In genomic region chr17:3683054-3683511, GRCh38 we compare ENCODE assay signal across 8 cellular contexts. TPM values are rescaled to one million over a fixed set of nuclear protein-coding genes. Genes with fewer than 3 reads are reported as not detected.
DNase-seq lines count a peak whose midpoint lies in the region; ATAC-seq and TF ChIP-seq lines count a peak whose summit lies in the region.

No MANE protein-coding gene starts in this region.

- peaks cover 0 to 10% of the 10 kb centered on the region in 2 donors for H3K36me3 ChIP-seq in gastrocnemius medialis

- ATAC-seq in gastrocnemius medialis: peak; percentile 62 to 76

- no peaks in the 10 kb centered on the region for H3K27me3 ChIP-seq in gastrocnemius medialis

- no peaks in the 10 kb centered on the region for H3K9me3 ChIP-seq in gastrocnemius medialis

- no peak for TF ChIP-seq POLR2A in gastrocnemius medialis (IDR thresholded peaks at IDR 0.05)

- H3K4me1 ChIP-seq in gastrocnemius medialis: no peaks in the 10 kb centered on the region

- intact Hi-C loops in gastrocnemius medialis (cut with DNase I; ENCODE audit: low total_unique reads): loop anchor here (5.0 kb wide), 2 partner anchors 39 to 144 kb away; partner anchors contain the start of gene HASPIN

- DNase-seq in AG08396 (ENCODE audit: low spot score): peak; percentile 81
- peak; percentile 94 for DNase-seq in GM19240 (ENCODE audit: insufficient read length, low spot score)
- peak; percentile 49 for DNase-seq in NCI-H460 (ENCODE audit: extremely low read depth, low read depth)
- DNase-seq in activated T-cell treated with anti-CD3 and anti-CD28 coated beads for 48 hours (ENCODE audit: low read depth): peak; percentile 40
- DNase-seq in fibroblast of villous mesenchyme (ENCODE audit: low read depth): peak; percentile 28
- DNase-seq in gastrocnemius medialis: no peak
- no peak for DNase-seq in DMS153 (lab: John Stamatoyannopoulos, UW)
- DNase-seq in H4 (ENCODE audit: low spot score): no peak

- H3K4me3 ChIP-seq in fibroblast of villous mesenchyme (ENCODE audit: low read depth, low read length) (no peak overlapping the region), gastrocnemius medialis (no peak overlapping the region)

- in situ Hi-C loops in gastrocnemius medialis (cut with MboI; ENCODE audit: low sequenced_read_pairs in 4 of 4): no loop called here

- no peak overlapping the region for H3K27ac ChIP-seq in gastrocnemius medialis

- peak; percentile 99 for TF ChIP-seq CTCF in fibroblast of villous mesenchyme (IDR thresholded peaks at IDR 0.05; ENCODE audit: insufficient read depth, low read depth, low read length)
- TF ChIP-seq CTCF in gastrocnemius medialis (IDR thresholded peaks at IDR 0.05 in 4 of 5, conservative IDR thresholded peaks at IDR 0.05 in 1 of 5): peak; percentile 82 to 90 (median 86)

RNA-seq across cellular contexts. Expression of gene P2RX5, which starts 12.9 kb away (rescaled TPM):
- total RNA-seq in NCI-H460 (2014; rRNA removed; shearing (Covaris generic)): 28.7 and 28.9 TPM in 2 replicates
- polyA plus RNA-seq in NCI-H460 (2014; cell fraction: nucleus; rRNA removed): 46.6 and 64.0 TPM in 2 replicates
- total RNA-seq in fibroblast of villous mesenchyme (0.32 and 2.2 TPM in 2 replicates), gastrocnemius medialis (10 to 100 TPM; 12.3 to 52.9 (median 30.2) TPM)
- not detected in 2 replicates for total RNA-seq in H4 (2014; rRNA removed; shearing (Covaris generic))

RNA-seq across cellular contexts. Expression of gene EMC6, which starts 14.5 kb away (rescaled TPM):
- 53.1 and 61.6 TPM in 2 replicates for total RNA-seq in NCI-H460 (2014; rRNA removed; shearing (Covaris generic))
- 50.5 and 90.0 TPM in 2 replicates for polyA plus RNA-seq in NCI-H460 (2014; cell fraction: nucleus; rRNA removed)
- total RNA-seq in fibroblast of villous mesenchyme (12.6 and 16.4 TPM in 2 replicates), gastrocnemius medialis (10 to 100 TPM; 40.6 to 73.8 (median 54.5) TPM)
- 15.9 and 26.6 TPM in 2 replicates for total RNA-seq in H4 (2014; rRNA removed; shearing (Covaris generic))

RNA-seq across cellular contexts. Expression of gene TAX1BP3, which starts 14.7 kb away (rescaled TPM):
- 52.0 and 64.6 TPM in 2 replicates for total RNA-seq in NCI-H460 (2014; rRNA removed; shearing (Covaris generic))
- 49.7 and 73.0 TPM in 2 replicates for polyA plus RNA-seq in NCI-H460 (2014; cell fraction: nucleus; rRNA removed)
- 215 and 228 TPM in 2 replicates for total RNA-seq in fibroblast of villous mesenchyme
- total RNA-seq in gastrocnemius medialis: 10 to 100 TPM; 24.1 to 45.1 (median 33.8) TPM
- 77.8 and 86.8 TPM in 2 replicates for total RNA-seq in H4 (2014; rRNA removed; shearing (Covaris generic))

RNA-seq across cellular contexts. Expression of gene HASPIN, which starts 40.6 kb away (rescaled TPM):
- total RNA-seq in NCI-H460 (2014; rRNA removed; shearing (Covaris generic)): 13.2 and 13.9 TPM in 2 replicates
- polyA plus RNA-seq in NCI-H460 (2014; cell fraction: nucleus; rRNA removed): 11.6 and 12.9 TPM in 2 replicates
- 5.5 and 6.9 TPM in 2 replicates for total RNA-seq in fibroblast of villous mesenchyme
- 1 to 10 TPM in 1 of 4 donors, under 1 TPM in 3; 0.20 to 1.3 (median 0.24) TPM for total RNA-seq in gastrocnemius medialis
- 8.5 and 9.4 TPM in 2 replicates for total RNA-seq in H4 (2014; rRNA removed; shearing (Covaris generic))

RNA-seq across cellular contexts. Expression of gene CTNS, which starts 46.5 kb away (rescaled TPM):
- 13.2 and 16.1 TPM in 2 replicates for total RNA-seq in NCI-H460 (2014; rRNA removed; shearing (Covaris generic))
- 15.5 and 28.2 TPM in 2 replicates for polyA plus RNA-seq in NCI-H460 (2014; cell fraction: nucleus; rRNA removed)
- total RNA-seq in fibroblast of villous mesenchyme (25.9 and 31.6 TPM in 2 replicates), gastrocnemius medialis (100 to 1,000 TPM in 1 of 4 donors, 10 to 100 TPM in 3; 15.0 to 141 (median 60.2) TPM)
- 12.6 and 22.6 TPM in 2 replicates for total RNA-seq in H4 (2014; rRNA removed; shearing (Covaris generic))

Comparison
In these comparisons a context has a peak if more than half of its experiments do, and no peak if none do; other contexts are left out.
1. DNase-seq: peak in AG08396 (single experiment), GM19240 (single experiment), NCI-H460 (single experiment), activated T-cell treated with anti-CD3 and anti-CD28 coated beads for 48 hours (single experiment) and fibroblast of villous mesenchyme (single experiment); none in gastrocnemius medialis (0 of 2), DMS153 (single experiment) and H4 (single experiment).